ENCODE assay signal across 8 cellular contexts in genomic region chr12:113241191-113242017, GRCh38. TPM values are rescaled to one million over a fixed set of nuclear protein-coding genes. Genes with fewer than 3 reads are reported as not detected.
A peak's percentile ranks its signal among the peaks of the same experiment; 100 is the strongest.
DNase-seq lines count a peak whose midpoint lies in the region; ATAC-seq and TF ChIP-seq lines count a peak whose summit lies in the region.

No MANE protein-coding gene starts in this region.

- ATAC-seq in GM21423 (IDR thresholded peaks at IDR 0.05; ENCODE audit: unreplicated experiment), result no peak

- no peak for TF ChIP-seq CTCF in neutrophil (IDR thresholded peaks at IDR 0.05)

- H3K4me1 ChIP-seq in neutrophil (ENCODE audit: control insufficient read depth in 1 of 2, insufficient read depth in 1 of 2, low read depth in 1 of 2, low read length in 1 of 2), result peaks cover 0 to 15% of the 10 kb centered on the region in 2 experiments

- H3K27me3 Mint-ChIP-seq in activated naive CD8-positive, alpha-beta T cell treated with anti-CD3 and anti-CD28 coated beads for 36 hours, result no peaks in the 10 kb centered on the region

- no peak overlapping the region for H3K4me3 ChIP-seq in neutrophil (ENCODE audit: low read depth in 1 of 2, low read length in 1 of 2)

- H3K36me3 Mint-ChIP-seq in activated naive CD8-positive, alpha-beta T cell treated with anti-CD3 and anti-CD28 coated beads for 36 hours, result peaks cover 10% of the 10 kb centered on the region

- H3K36me3 ChIP-seq in neutrophil, result no peaks in the 10 kb centered on the region

- H3K4me1 Mint-ChIP-seq in activated naive CD8-positive, alpha-beta T cell treated with anti-CD3 and anti-CD28 coated beads for 36 hours, result peaks cover 11% of the 10 kb centered on the region

- H3K27me3 ChIP-seq in neutrophil, result no peaks in the 10 kb centered on the region

- no peak overlapping the region for H3K4me3 Mint-ChIP-seq in activated naive CD8-positive, alpha-beta T cell treated with anti-CD3 and anti-CD28 coated beads for 36 hours

- peak; percentile 87 for DNase-seq in Daoy (ENCODE audit: low read depth)
- peak; percentile 85 for DNase-seq in NCI-H345 treated with DMSO at 0.1 percent for 48 hours (lab: John Stamatoyannopoulos, UW; ENCODE audit: unreplicated experiment)
- DNase-seq in dermis blood vessel endothelial cell, result peak; percentile 84
- no peak for DNase-seq in GM19238 (ENCODE audit: insufficient read length, low spot score)
- no peak for DNase-seq in activated CD4-positive, alpha-beta T cell treated with anti-CD3 and anti-CD28 coated beads for 1 hour
- DNase-seq in activated naive CD8-positive, alpha-beta T cell treated with anti-CD3 and anti-CD28 coated beads for 36 hours, result no peak

- H3K27ac ChIP-seq in neutrophil, result peak overlapping the region; percentile 12

- H3K9me3 Mint-ChIP-seq in activated naive CD8-positive, alpha-beta T cell treated with anti-CD3 and anti-CD28 coated beads for 36 hours, result no peaks in the 10 kb centered on the region

- no peaks in the 10 kb centered on the region for H3K9me3 ChIP-seq in neutrophil

- no peak overlapping the region for H3K27ac Mint-ChIP-seq in activated naive CD8-positive, alpha-beta T cell treated with anti-CD3 and anti-CD28 coated beads for 36 hours

RNA-seq across cellular contexts. Expression of gene TPCN1, which starts 20.1 kb away (rescaled TPM):
- 8.5 and 10.4 TPM in 2 replicates for total RNA-seq in Daoy (2014; rRNA removed; shearing (Covaris generic))
- 11.2 and 15.1 TPM in 2 replicates for total RNA-seq in dermis blood vessel endothelial cell
- 10 to 100 TPM; 20.5 to 25.0 TPM for total RNA-seq in activated naive CD8-positive, alpha-beta T cell treated with anti-CD3 and anti-CD28 coated beads for 36 hours

RNA-seq across cellular contexts. Expression of gene RITA1, which starts 55.9 kb away (rescaled TPM):
- total RNA-seq in Daoy (2014; rRNA removed; shearing (Covaris generic)), result 26.0 and 31.8 TPM in 2 replicates
- 25.0 and 28.3 TPM in 2 replicates for total RNA-seq in dermis blood vessel endothelial cell
- 10 to 100 TPM; 28.9 to 31.1 TPM for total RNA-seq in activated naive CD8-positive, alpha-beta T cell treated with anti-CD3 and anti-CD28 coated beads for 36 hours

RNA-seq across cellular contexts. Expression of gene DDX54, which starts 56.1 kb away (rescaled TPM):
- 60.1 and 78.5 TPM in 2 replicates for total RNA-seq in Daoy (2014; rRNA removed; shearing (Covaris generic))
- 44.7 and 49.0 TPM in 2 replicates for total RNA-seq in dermis blood vessel endothelial cell
- 100 to 1,000 TPM; 136 to 145 TPM for total RNA-seq in activated naive CD8-positive, alpha-beta T cell treated with anti-CD3 and anti-CD28 coated beads for 36 hours

Comparison
In these comparisons a context has a peak if more than half of its experiments do, and no peak if none do; other contexts are left out.
1. DNase-seq: peak in Daoy (single experiment), NCI-H345 treated with DMSO at 0.1 percent for 48 hours (single experiment) and dermis blood vessel endothelial cell (single experiment); none in GM19238 (single experiment), activated CD4-positive, alpha-beta T cell treated with anti-CD3 and anti-CD28 coated beads for 1 hour (single experiment) and activated naive CD8-positive, alpha-beta T cell treated with anti-CD3 and anti-CD28 coated beads for 36 hours (single experiment).